In the genomic region with DNA sequence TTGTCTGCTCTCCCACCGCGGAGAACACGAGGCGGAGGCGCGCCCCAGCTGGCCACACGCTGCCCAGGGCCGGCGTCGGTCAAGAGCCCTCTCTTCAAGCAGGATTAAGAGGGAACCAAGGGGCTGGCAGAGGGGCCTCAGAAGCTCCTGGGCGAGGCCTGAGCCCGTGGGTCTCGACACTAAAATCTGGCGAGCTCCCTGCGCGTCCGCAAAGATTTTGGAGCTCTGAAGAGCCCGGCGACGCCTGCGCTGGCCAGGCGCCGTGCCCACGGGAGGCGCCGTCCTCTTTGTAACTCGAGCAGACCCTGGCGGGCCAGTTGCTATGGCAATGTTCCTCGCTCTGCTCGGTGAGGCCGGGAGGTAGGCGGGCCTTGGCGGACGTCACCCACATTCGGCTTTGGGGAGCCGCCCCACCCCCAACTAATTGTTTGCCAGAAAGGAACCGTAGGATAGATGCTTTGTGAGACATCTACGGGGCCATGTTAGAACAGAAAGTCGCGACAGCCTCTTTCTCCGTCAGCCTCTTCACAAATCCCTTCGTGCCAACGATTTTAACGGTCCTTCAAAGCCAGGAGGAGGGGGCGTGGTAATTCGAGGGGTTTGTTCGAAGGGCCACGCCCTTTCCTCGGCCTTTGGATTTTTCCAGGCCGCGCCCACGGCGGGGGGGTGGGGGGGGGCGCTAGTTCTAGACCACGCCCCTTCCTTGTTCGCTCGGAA, we compare ENCODE assay signal across 8 cellular contexts. TPM values are rescaled to one million over a fixed set of nuclear protein-coding genes. Genes with fewer than 3 reads are reported as not detected.
DNase-seq lines count a peak whose midpoint lies in the region; FAIRE-seq and TF ChIP-seq lines count a peak whose summit lies in the region.

No MANE protein-coding gene starts in this region.

- no peak overlapping the region for H2BK12ac ChIP-seq in H9 (ENCODE audit: insufficient read length, low read depth, low read length)

- H3K4ac ChIP-seq in H9 (ENCODE audit: low read depth, low read length), result no peak overlapping the region; the same call in 1 of the 2 replicates

- no peak overlapping the region for H2BK120ac ChIP-seq in H9 (ENCODE audit: low read depth, low read length, poor library complexity, severe bottlenecking)

- no peak overlapping the region for H2BK5ac ChIP-seq in H9 (ENCODE audit: insufficient read length, low read length)

- H3K18ac ChIP-seq in H9 (ENCODE audit: insufficient read length, low read depth, low read length), result peak overlapping the region; percentile 98

- peaks cover 26% of the 10 kb centered on the region for H3K79me2 ChIP-seq in H9 (ENCODE audit: insufficient read depth, low read length)

- no peaks in the 10 kb centered on the region for H3K9me3 ChIP-seq in H9 (ENCODE audit: control insufficient read depth, low read depth, low read length)
- no peaks in the 10 kb centered on the region for H3K9me3 ChIP-seq in SJCRH30 (replicated peaks)
- H3K9me3 ChIP-seq in neutrophil, result no peaks in the 10 kb centered on the region

- H3K9ac ChIP-seq in H9 (ENCODE audit: extremely low read depth, insufficient read length, low read length), result peak overlapping the region; percentile 94

- H2AK5ac ChIP-seq in H9 (ENCODE audit: insufficient read length, low read length), result no peak overlapping the region

- H3K27me3 ChIP-seq in H9 (ENCODE audit: insufficient read depth, low read length) (no peaks in the 10 kb centered on the region), SJCRH30 (no peaks in the 10 kb centered on the region), neutrophil (no peaks in the 10 kb centered on the region)

- H4K91ac ChIP-seq in H9 (ENCODE audit: insufficient read length, low read depth, low read length), result no peak overlapping the region

- H3K4me2 ChIP-seq in H9 (ENCODE audit: insufficient read depth, insufficient read length, low read length), result peak overlapping the region; percentile 97

- peaks cover under 1 to 4% (median 4%) of the 10 kb centered on the region in 3 experiments; a peak in 6 of 7 replicates for H3K36me3 Mint-ChIP-seq in H9 (ENCODE audit: insufficient read depth in 1 of 3, low read depth in 3 of 3)

- H4K5ac ChIP-seq in H9 (ENCODE audit: insufficient read length, low read depth, low read length), result peak overlapping the region; percentile 79

- no peak overlapping the region for H2AFZ ChIP-seq in H9 (ENCODE audit: low read length)

- no peak overlapping the region for H2BK15ac ChIP-seq in H9 (ENCODE audit: low read depth, low read length)

- H3K14ac ChIP-seq in H9 (ENCODE audit: insufficient read depth, low read length), result peak overlapping the region; percentile 98

- DNase-seq in G401 (ENCODE audit: low spot score) (peak; percentile 96), H9 (peak; percentile 98), M059J (ENCODE audit: low read depth) (peak; percentile 96), SJCRH30 (peak; percentile 97 to 98), frontal cortex (ENCODE audit: low spot score in 2 of 2) (peak; percentile 84 to 87), substantia nigra (lab: John Stamatoyannopoulos, UW) (peak; percentile 65 to 100 (median 93))
- peak; percentile 85 for DNase-seq in activated naive CD4-positive, alpha-beta T cell treated with Interleukin-2 at 50 U/mL for 16 hours

- H3K23ac ChIP-seq in H9 (ENCODE audit: insufficient read length, low read depth, low read length), result no peak overlapping the region

- H3K27me3 Mint-ChIP-seq in H9 (ENCODE audit: low read depth), result no peaks in the 10 kb centered on the region

- no peaks in the 10 kb centered on the region for H4K20me1 ChIP-seq in H9 (ENCODE audit: control insufficient read depth, insufficient read depth, insufficient read length)

- no peaks in the 10 kb centered on the region for H3K36me3 ChIP-seq in SJCRH30
- no peaks in the 10 kb centered on the region for H3K36me3 ChIP-seq in neutrophil

- FAIRE-seq in frontal cortex (lab: Jason Lieb, UNC), result no peak

- peaks cover 19% of the 10 kb centered on the region for H3K23me2 ChIP-seq in H9 (ENCODE audit: insufficient read length, low read depth, low read length, poor library complexity, severe bottlenecking)

- H3K4me1 Mint-ChIP-seq in H9, result peaks cover 24 to 26% of the 10 kb centered on the region in 2 experiments

- peak overlapping the region; percentile 88 for H3K27ac ChIP-seq in H9 (ENCODE audit: insufficient read length, low read depth, low read length)
- peak overlapping the region; percentile 92 for H3K27ac ChIP-seq in SJCRH30
- H3K27ac ChIP-seq in neutrophil, result peak overlapping the region; percentile 95
- H3K27ac ChIP-seq in substantia nigra (ENCODE audit: low read depth, low read length, poor library complexity, severe bottlenecking), result peak overlapping the region; percentile 97

- peak overlapping the region; percentile 73 for H3K4me3 ChIP-seq in SJCRH30
- H3K4me3 ChIP-seq in neutrophil (ENCODE audit: low read depth in 1 of 2, low read length in 1 of 2), result peak overlapping the region; percentile 91 to 98

- no peak overlapping the region for H4K8ac ChIP-seq in H9 (replicated peaks; ENCODE audit: insufficient read length, low read depth, low read length)

- no CpG with 5 or more reads among the region's 57 CpGs for WGBS in H9 (ENCODE audit: extremely low coverage, insufficient read length, low lambda C conversion rate)

- TF ChIP-seq CTCF in H9 (conservative IDR thresholded peaks at IDR 0.05) (peak; percentile 26; the same call in 1 of the 3 replicates), neutrophil (IDR thresholded peaks at IDR 0.05) (no peak)

- no peak overlapping the region for H2BK20ac ChIP-seq in H9 (ENCODE audit: low read depth, low read length, poor library complexity, severe bottlenecking)

- H3K4me3 Mint-ChIP-seq in H9, result peak overlapping the region; percentile 87 to 95

- H3K9me3 Mint-ChIP-seq in H9, result no peaks in the 10 kb centered on the region

- H3K27ac Mint-ChIP-seq in H9, result peak overlapping the region; percentile 100

- H3K79me1 ChIP-seq in H9 (ENCODE audit: insufficient read depth, low read depth, low read length, poor library complexity, severe bottlenecking), result no peaks in the 10 kb centered on the region

- no peak overlapping the region for H3T11ph ChIP-seq in H9 (ENCODE audit: low read length)

- in situ Hi-C loops in G401 (cut with HindIII; ENCODE audit: low sequenced_read_pairs), result no loop called here

- no peak overlapping the region for H3K56ac ChIP-seq in H9 (ENCODE audit: insufficient read length, low read depth, low read length)

- H3K4me1 ChIP-seq in H9 (ENCODE audit: insufficient read depth, low read length), result peaks cover 9% of the 10 kb centered on the region
- H3K4me1 ChIP-seq in SJCRH30, result 0 out of 2 replicates have a peak, but pooled peaks cover 2% of the 10 kb centered on the region
- peaks cover 33 to 38% of the 10 kb centered on the region in 2 experiments for H3K4me1 ChIP-seq in neutrophil (ENCODE audit: control insufficient read depth in 1 of 2, insufficient read depth in 1 of 2, low read depth in 1 of 2, low read length in 1 of 2)

RNA-seq across cellular contexts. Expression of a gene that starts 0.7 kb away (rescaled TPM):
- 63.0 and 69.6 TPM in 2 replicates for total RNA-seq in G401 (2014; rRNA removed; shearing (Covaris generic))
- total RNA-seq in H9 (2021) (44.3 and 45.6 TPM in 2 replicates), frontal cortex (118 TPM)
- 49.8 and 69.7 TPM in 2 replicates for total RNA-seq in M059J (2014; rRNA removed; shearing (Covaris generic))
- 64.4 and 65.5 TPM in 2 replicates for total RNA-seq in SJCRH30 (2014; rRNA removed; shearing (Covaris generic))

RNA-seq across cellular contexts. Expression of a gene that starts 7.3 kb away (rescaled TPM):
- 7.9 and 10.3 TPM in 2 replicates for total RNA-seq in G401 (2014; rRNA removed; shearing (Covaris generic))
- total RNA-seq in H9 (2021), result 3.0 and 3.2 TPM in 2 replicates
- total RNA-seq in M059J (2014; rRNA removed; shearing (Covaris generic)), result 3.4 and 5.5 TPM in 2 replicates
- 2.6 and 4.2 TPM in 2 replicates for total RNA-seq in SJCRH30 (2014; rRNA removed; shearing (Covaris generic))
- 2.4 TPM for total RNA-seq in frontal cortex

Comparison
In these comparisons a context has a peak if more than half of its experiments do, and no peak if none do; other contexts are left out.
1. Peak in every context shown above with its lines: DNase-seq, H3K4me3 ChIP-seq and H3K27ac ChIP-seq.